In genomic region chr1:235503333-235504121, GRCh38 we compare ENCODE assay signal across 8 cellular contexts. TPM values are rescaled to one million over a fixed set of nuclear protein-coding genes. Genes with fewer than 3 reads are reported as not detected.
A peak's percentile ranks its signal among the peaks of the same experiment; 100 is the strongest.
DNase-seq lines count a peak whose midpoint lies in the region; ATAC-seq and TF ChIP-seq lines count a peak whose summit lies in the region.

No MANE protein-coding gene starts in this region.

- H3K27ac ChIP-seq in DOHH2 (ENCODE audit: low read depth, low read length) = peak overlapping the region; percentile 17; the same call in 1 of the 2 replicates

- H3K9me3 ChIP-seq in DOHH2 (ENCODE audit: control insufficient read depth, insufficient read depth, low read length) = no peaks in the 10 kb centered on the region

- peaks cover 54% of the 10 kb centered on the region for H3K79me2 ChIP-seq in DOHH2 (ENCODE audit: control insufficient read depth, low read length)

- H3K4me3 ChIP-seq in DOHH2 (ENCODE audit: low read length) = peak overlapping the region; percentile 93

- peaks cover 22% of the 10 kb centered on the region for H3K4me1 ChIP-seq in DOHH2 (ENCODE audit: control insufficient read depth, low read length)

- no peaks in the 10 kb centered on the region for H3K27me3 Mint-ChIP-seq in chondrocyte (ENCODE audit: low read depth)

- ATAC-seq in GM21381 (IDR thresholded peaks at IDR 0.05; ENCODE audit: unreplicated experiment) = peak; percentile 3

- TF ChIP-seq CTCF in DOHH2 (IDR thresholded peaks at IDR 0.05; ENCODE audit: low read depth, low read length, poor library complexity, severe bottlenecking) (no peak), chondrocyte (IDR thresholded peaks at IDR 0.05) (no peak)

- in situ Hi-C loops in SK-MEL-5 (cut with HindIII; ENCODE audit: low pct_unique_long_range_greater_than_20kb, low sequenced_read_pairs) = no loop called here

- H3F3A ChIP-seq in DOHH2 (ENCODE audit: control insufficient read depth, insufficient read depth) = peaks cover 9% of the 10 kb centered on the region

- no peaks in the 10 kb centered on the region for H3K36me3 Mint-ChIP-seq in chondrocyte (ENCODE audit: low read depth)

- no peaks in the 10 kb centered on the region for H3K9me3 Mint-ChIP-seq in chondrocyte (ENCODE audit: low read depth)

- H3K9me2 ChIP-seq in DOHH2 (replicated peaks; ENCODE audit: control insufficient read depth, low read length) = no peaks in the 10 kb centered on the region

- DNase-seq in HuH-7 (ENCODE audit: low spot score) (peak; percentile 35), SK-MEL-5 (ENCODE audit: low read depth, low spot score) (peak; percentile 54), chondrocyte (ENCODE audit: low spot score) (peak; percentile 77), kidney tubule cell (ENCODE audit: low spot score) (peak; percentile 65), 8988T (no peak)
- peak; percentile 30 for DNase-seq in stimulated activated CD4-positive, alpha-beta T cell treated with anti-CD3 and anti-CD28 coated beads, Interleukin-12 subunit alpha, Interleukin-12 subunit beta, amount 100 ng/mL, for 4 hours

- peak overlapping the region; percentile 100 for H3K4me2 ChIP-seq in DOHH2 (ENCODE audit: low read length)

- H3K4me1 Mint-ChIP-seq in chondrocyte (ENCODE audit: low read depth) = peaks cover 34% of the 10 kb centered on the region

- no peaks in the 10 kb centered on the region for H3K27me3 ChIP-seq in DOHH2 (ENCODE audit: control insufficient read depth, low read length)

- H3K27ac Mint-ChIP-seq in chondrocyte (ENCODE audit: unreplicated experiment) = peak overlapping the region; percentile 97

- 0 out of 2 replicates have a peak, but pooled peaks cover 3% of the 10 kb centered on the region for H3K36me3 ChIP-seq in DOHH2 (ENCODE audit: control insufficient read depth, low read length)

- H4K20me1 ChIP-seq in DOHH2 (ENCODE audit: control insufficient read depth, insufficient read depth, low read depth, low read length) = peaks cover 4% of the 10 kb centered on the region

- peak overlapping the region; percentile 88 for H3K4me3 Mint-ChIP-seq in chondrocyte (ENCODE audit: unreplicated experiment)

RNA-seq across cellular contexts. Expression of gene B3GALNT2, which starts 0.7 kb away (rescaled TPM):
- total RNA-seq in SK-MEL-5 (2014; rRNA removed; shearing (Covaris generic)) = 28.4 and 33.1 TPM in 2 replicates
- 18.9 and 22.0 TPM in 2 replicates for polyA plus RNA-seq in SK-MEL-5 (2015; cell fraction: cytosol; rRNA removed)
- polyA plus RNA-seq in SK-MEL-5 (2015; cell fraction: nucleus; rRNA removed) = 21.5 and 30.2 TPM in 2 replicates
- total RNA-seq in chondrocyte = 28.1 to 36.6 TPM (median 30.4 TPM) in 3 replicates
